21 cellular contexts compared by ENCODE assay signal in genomic region chr16:88597856-88598491, GRCh38. TPM values are rescaled to one million over a fixed set of nuclear protein-coding genes. Genes with fewer than 3 reads are reported as not detected.
DNase-seq lines count a peak whose midpoint lies in the region; ATAC-seq and TF ChIP-seq lines count a peak whose summit lies in the region.
"Had no signal": no experiment of that assay in that cellular context is flagged by ENCODE, and none has a peak within 500 bp of the region (broad histone marks: within the 10 kb centered on the region; RNA-seq: fewer than 3 reads in every experiment).

No MANE protein-coding gene starts in this region.

- no peaks in the 10 kb centered on the region for H3K9me3 ChIP-seq in SJCRH30 (replicated peaks)
- H3K9me3 ChIP-seq: transverse colon had no signal

- TF ChIP-seq CTCF in KMS-11 (conservative IDR thresholded peaks at IDR 0.05; ENCODE audit: low read depth, low read length), result no peak

- H3K27me3 ChIP-seq in KMS-11 (ENCODE audit: insufficient read depth, low read depth) (no peaks in the 10 kb centered on the region), SJCRH30 (no peaks in the 10 kb centered on the region)
- H3K27me3 ChIP-seq: transverse colon had no signal

- peaks cover 19% of the 10 kb centered on the region; the same call in 1 of the 2 replicates for H3K79me2 ChIP-seq in KMS-11 (ENCODE audit: insufficient read depth, low read depth)

- peak; percentile 80 for DNase-seq in COLO668 (lab: John Stamatoyannopoulos, UW; ENCODE audit: unreplicated experiment)
- DNase-seq in SJCRH30, result peak; percentile 83 to 88
- peak; percentile 17 for DNase-seq in skeletal muscle cell (ENCODE audit: low read depth)
- no peak for DNase-seq in NCI-H1105 treated with DMSO at 0.1 percent for 48 hours (lab: John Stamatoyannopoulos, UW)
- DNase-seq in NCI-H187 (lab: John Stamatoyannopoulos, UW), result no peak
- DNase-seq: activated CD4-positive, alpha-beta T cell treated with anti-CD3 and anti-CD28 coated beads, Interleukin-2, amount 50 U/mL, for 4 hours; activated gamma-delta T cell; AML-193; Calu3; KBM-7; kidney; natural killer cell; NCI-H1092; NCI-H226; transverse colon had no signal

- peak overlapping the region; percentile 17; the same call in 1 of the 2 replicates for H3K9ac ChIP-seq in KMS-11

- no peak for ATAC-seq in GM19328 (IDR thresholded peaks at IDR 0.05; ENCODE audit: unreplicated experiment)
- ATAC-seq: natural killer cell had no signal

- H4K20me1 ChIP-seq in KMS-11 (ENCODE audit: insufficient read depth), result no peaks in the 10 kb centered on the region

- H3K36me3 ChIP-seq in KMS-11 (ENCODE audit: insufficient read depth) (no peaks in the 10 kb centered on the region; the same call in 1 of the 2 replicates), SJCRH30 (peaks cover 6% of the 10 kb centered on the region; the same call in 1 of the 2 replicates)

- H3K4me2 ChIP-seq in KMS-11, result peak overlapping the region; percentile 52

- no peak overlapping the region for H2AFZ ChIP-seq in KMS-11 (ENCODE audit: low read depth)

- H3K4me1 ChIP-seq in KMS-11 (ENCODE audit: low read depth, poor library complexity, severe bottlenecking), result peaks cover 38% of the 10 kb centered on the region
- H3K4me1 ChIP-seq in SJCRH30, result peaks cover 15% of the 10 kb centered on the region
- H3K4me1 ChIP-seq: transverse colon had no signal

- peak overlapping the region; percentile 73 for H3K27ac ChIP-seq in KMS-11
- H3K27ac ChIP-seq in SJCRH30, result peak overlapping the region; percentile 53

- H3K4me3 ChIP-seq in KMS-11 (IDR thresholded peaks at IDR 0.05; ENCODE audit: insufficient read depth, low read depth, low read length) (no peak overlapping the region), SJCRH30 (no peak overlapping the region), skeletal muscle cell (ENCODE audit: low read depth, low read length) (no peak overlapping the region)
- H3K4me3 ChIP-seq: transverse colon had no signal

RNA-seq across cellular contexts. Expression of gene ZC3H18, which starts 27.8 kb away (rescaled TPM):
- 19.2 and 21.0 TPM in 2 replicates for total RNA-seq in SJCRH30 (2014; rRNA removed; shearing (Covaris generic))

RNA-seq across cellular contexts. Expression of gene IL17C, which starts 40.4 kb away (rescaled TPM):
- not detected in 2 replicates for total RNA-seq in SJCRH30 (2014; rRNA removed; shearing (Covaris generic))
- total RNA-seq: Calu3; dermis microvascular lymphatic vessel endothelial cell; fibroblast of villous mesenchyme; kidney; mesenteric fat pad; T-helper 1 cell treated with Interleukin-12 subunit alpha and Interleukin-12 subunit beta and Interleukin-4 antibody, amounts not matched to agents 30 ng/mL and 1 ng/mL, for 36 hours; transverse colon had no signal

RNA-seq across cellular contexts. Expression of gene CYBA, which starts 52.9 kb away (rescaled TPM):
- 0.24 and 0.76 TPM in 2 replicates for total RNA-seq in SJCRH30 (2014; rRNA removed; shearing (Covaris generic))

Comparison
In these comparisons a context has a peak if more than half of its experiments do, and no peak if none do; other contexts are left out.
1. DNase-seq: peak in COLO668 (single experiment), SJCRH30 (2 of 2) and skeletal muscle cell (single experiment); none in NCI-H1105 treated with DMSO at 0.1 percent for 48 hours (single experiment) and NCI-H187 (0 of 2).